ENCODE assay signal across 2 cellular contexts in genomic region chr7:116726713-116727431, GRCh38.
TF ChIP-seq lines count a peak whose summit lies in the region.

No MANE protein-coding gene starts in this region.

TF ChIP-seq in WTC11, 78 proteins besides CTCF, POLR2A, EP300 and RAD21:
- TF ChIP-seq E2F4 (CRISPR knock-in tag; IDR thresholded peaks at IDR 0.05; ENCODE audit: borderline replicate concordance, low read depth) (no peak), SMAD4 (CRISPR knock-in tag; IDR thresholded peaks at IDR 0.05) (no peak), ZNF317 (CRISPR knock-in tag; IDR thresholded peaks at IDR 0.05; ENCODE audit: borderline replicate concordance, low read depth) (no peak), ZNF532 (CRISPR knock-in tag; IDR thresholded peaks at IDR 0.05; ENCODE audit: borderline replicate concordance) (no peak), NFE2L1 (CRISPR knock-in tag; IDR thresholded peaks at IDR 0.05) (no peak), MXD4 (CRISPR knock-in tag; IDR thresholded peaks at IDR 0.05; ENCODE audit: borderline replicate concordance) (no peak)

TF ChIP-seq in HepG2, 621 proteins besides CTCF, POLR2A, EP300 and RAD21:
- TF ChIP-seq TCF7L2 (IDR thresholded peaks at IDR 0.05; ENCODE audit: low read depth, low read length) (no peak), CEBPB (IDR thresholded peaks at IDR 0.05; ENCODE audit: borderline replicate concordance, low read depth, low read length) (peak; percentile 56; the same call in 1 of the 2 replicates)
